2 cellular contexts compared by ENCODE assay signal in genomic region chr10:33455029-33455428, GRCh38.
TF ChIP-seq lines count a peak whose summit lies in the region.

No MANE protein-coding gene starts in this region.

TF ChIP-seq in H1, 55 proteins besides CTCF, POLR2A, EP300 and RAD21 (continued from another document):
- no peak for TF ChIP-seq SP2 (IDR thresholded peaks at IDR 0.05; ENCODE audit: low read length)
- no peak for TF ChIP-seq KDM5A (IDR thresholded peaks at IDR 0.05; ENCODE audit: low read length)
- no peak for TF ChIP-seq BRCA1 (IDR thresholded peaks at IDR 0.05; ENCODE audit: low read depth, low read length)
- TF ChIP-seq MAFK (IDR thresholded peaks at IDR 0.05; ENCODE audit: low read depth, low read length) = no peak
- no peak for TF ChIP-seq JUND (IDR thresholded peaks at IDR 0.05; ENCODE audit: low read length)
- no peak for TF ChIP-seq CHD1 (IDR thresholded peaks at IDR 0.05; ENCODE audit: low read depth, low read length)
- TF ChIP-seq TEAD4 (IDR thresholded peaks at IDR 0.05; ENCODE audit: low read depth, low read length) = no peak
- TF ChIP-seq RFX5 (IDR thresholded peaks at IDR 0.05; ENCODE audit: borderline replicate concordance, low read depth, low read length) = no peak
- TF ChIP-seq BCL11A (IDR thresholded peaks at IDR 0.05; ENCODE audit: low read depth in 2 of 2, low read length in 2 of 2) = no peak

TF ChIP-seq in liver, 16 proteins besides CTCF, POLR2A, EP300 and RAD21 (continued from another document):
- TF ChIP-seq REST (IDR thresholded peaks at IDR 0.05) = no peak
TF ChIP-seq in liver: peak in this region for 2.
